25 cellular contexts compared by ENCODE assay signal in genomic region chr17:42316755-42317154, GRCh38. TPM values are rescaled to one million over a fixed set of nuclear protein-coding genes. Genes with fewer than 3 reads are reported as not detected.
A peak's percentile ranks its signal among the peaks of the same experiment; 100 is the strongest.
DNase-seq lines count a peak whose midpoint lies in the region; ATAC-seq, FAIRE-seq and TF ChIP-seq lines count a peak whose summit lies in the region.
"Had no signal": no experiment of that assay in that cellular context is flagged by ENCODE, and none has a peak within 500 bp of the region (broad histone marks: within the 10 kb centered on the region; RNA-seq: fewer than 3 reads in every experiment).

No MANE protein-coding gene starts in this region.

- no peak for DNase-seq in HepG2 (ENCODE audit: low spot score)
- no peak for DNase-seq in right lobe of liver
- DNase-seq in Panc1 (ENCODE audit: low read depth, low spot score) = no peak
- DNase-seq in K562 (ENCODE audit: extremely low read depth in 1 of 4, low spot score in 3 of 4) = no peak
- no peak for DNase-seq in stimulated activated naive CD4-positive, alpha-beta T cell treated with Interleukin-2 at 50 U/mL for 16 hours (lab: John Stamatoyannopoulos, UW)
- DNase-seq: activated CD4-positive, alpha-beta T cell treated with anti-CD3 and anti-CD28 coated beads, Interleukin-2, amount 50 U/mL, for 48 hours; anterior cingulate cortex; colonic mucosa; effector CD8-positive, alpha-beta T cell; kidney; midbrain; NCI-H1436; NCI-H510A treated with DMSO at 0.1 percent for 48 hours; NK-92 treated with Interleukin-12 subunit alpha and Interleukin-12 subunit beta, amount 100 ng/mL, for 24 hours; pancreas; retina; SHP77; small intestine; stimulated activated CD4-positive, alpha-beta T cell treated with anti-CD3 and anti-CD28 coated beads, Interleukin-1b, Interleukin-23, amount 100 ng/mL, for 48 hours had no signal

- peak overlapping the region; percentile 6 for H3K27ac ChIP-seq in HepG2 (ENCODE audit: extremely low read length, insufficient read depth, low read length)
- H3K27ac ChIP-seq in right lobe of liver = no peak overlapping the region
- H3K27ac ChIP-seq in Panc1 (ENCODE audit: low read length) = peak overlapping the region; percentile 70
- peak overlapping the region; percentile 100 for H3K27ac ChIP-seq in K562 (ENCODE audit: extremely low read depth, low read depth, low read length)
- H3K27ac ChIP-seq in thymus (ENCODE audit: low read depth) = peak overlapping the region; percentile 75
- H3K27ac ChIP-seq: colonic mucosa, KMS-11, pancreas had no signal

- TF ChIP-seq CTCF in HepG2 (CRISPR knock-in tag; IDR thresholded peaks at IDR 0.05) = no peak
- TF ChIP-seq CTCF in right lobe of liver (IDR thresholded peaks at IDR 0.05) = no peak
- TF ChIP-seq CTCF in Panc1 (IDR thresholded peaks at IDR 0.05) = no peak
- TF ChIP-seq CTCF in K562 (IDR thresholded peaks at IDR 0.05 in 2 of 3, conservative IDR thresholded peaks at IDR 0.05 in 1 of 3; ENCODE audit: insufficient read depth in 2 of 3, low read depth in 1 of 3, low read length in 3 of 3) = no peak

- BruUV-seq in HepG2 (replicated peaks; lab: Mats Ljungman, UMichigan) (no TSS peak), Panc1 (replicated peaks; lab: Mats Ljungman, UMichigan) (no TSS peak), K562 (replicated peaks; lab: Mats Ljungman, UMichigan) (TSS peak; percentile 24)

- no peaks in the 10 kb centered on the region for H3K79me2 ChIP-seq in HepG2 (ENCODE audit: insufficient read depth, low read length)
- H3K79me2 ChIP-seq in K562 (ENCODE audit: control insufficient read depth, insufficient read depth, low read length) = peaks cover 72% of the 10 kb centered on the region

- no peak for TF ChIP-seq RAD21 in HepG2 (CRISPR knock-in tag; IDR thresholded peaks at IDR 0.05)
- no peak for TF ChIP-seq RAD21 in K562 (CRISPR knock-in tag; conservative IDR thresholded peaks at IDR 0.05 in 1 of 2, IDR thresholded peaks at IDR 0.05 in 1 of 2)

- peaks cover 10 to 45% of the 10 kb centered on the region in 2 experiments for H3K36me3 ChIP-seq in HepG2 (replicated peaks in 1 of 2; ENCODE audit: control insufficient read depth in 1 of 2, insufficient read depth in 2 of 2, low read length in 2 of 2)
- peaks cover 6 to 80% (median 37%) of the 10 kb centered on the region in 4 donors for H3K36me3 ChIP-seq in right lobe of liver
- H3K36me3 ChIP-seq in Panc1 (ENCODE audit: control insufficient read depth, insufficient read depth, low read length) = no peaks in the 10 kb centered on the region; the same call in 1 of the 2 replicates
- peaks cover 74% of the 10 kb centered on the region for H3K36me3 ChIP-seq in K562 (ENCODE audit: control insufficient read depth, insufficient read depth, low read length)
- H3K36me3 ChIP-seq in thymus (ENCODE audit: control insufficient read depth, insufficient read depth) = peaks cover 7% of the 10 kb centered on the region

- WGBS in HepG2 (ENCODE audit: low lambda C conversion rate) = 99% methylated on average over 4 of the region's 4 CpGs
- 57% methylated on average over 2 of the region's 4 CpGs for WGBS in right lobe of liver (ENCODE audit: insufficient coverage, low coverage, low lambda C conversion rate, missing lambda C conversion rate)
- 21% methylated on average over 4 of the region's 4 CpGs for WGBS in K562 (ENCODE audit: insufficient coverage, low coverage, missing lambda C conversion rate)
- 78% methylated on average over 4 of the region's 4 CpGs for WGBS in thymus

- H3K4me1 ChIP-seq in HepG2 (ENCODE audit: insufficient read depth, low read length) (peaks cover 61% of the 10 kb centered on the region), right lobe of liver (peaks cover 0 to 21% (median 8%) of the 10 kb centered on the region in 4 donors), Panc1 (ENCODE audit: control insufficient read depth, insufficient read depth, low read length) (peaks cover 58% of the 10 kb centered on the region), K562 (replicated peaks in 1 of 2; ENCODE audit: control insufficient read depth in 2 of 2, insufficient read depth in 2 of 2, low read length in 2 of 2) (peaks cover 87 to 90% of the 10 kb centered on the region in 2 experiments), thymus (ENCODE audit: control insufficient read depth, insufficient read depth, low read length) (peaks cover 57% of the 10 kb centered on the region)

- intact Hi-C loops in HepG2 (cut with micrococcal nuclease; ENCODE audit: unreplicated experiment) = no loop called here
- intact Hi-C loops in right lobe of liver (cut with DNase I) = loop anchor here in 1 of 2 donors (10.0 kb wide), 1 partner anchor 88 kb away; no protein-coding TSS in a partner anchor
- intact Hi-C loops in Panc1 (cut with micrococcal nuclease; ENCODE audit: unreplicated experiment) = loop anchor here (10.0 kb wide), 1 partner anchor 208 kb away; no protein-coding TSS in a partner anchor
- intact Hi-C loops in K562 (cut with micrococcal nuclease) = loop anchor here (5.0 to 10.0 kb wide), 2 partner anchors 92 to 294 kb away; partner anchors contain the start of gene NKIRAS2

- CTCF ChIA-PET in HepG2 (lab: Yijun Ruan, JAX; ENCODE audit: low intra/inter-chr PET ratio, low total read pairs) = no interaction called here
- CTCF ChIA-PET in Panc1 (lab: Charles Lee) = interaction anchor here (0.7 kb wide), 1 partner anchor 514 kb away, joined by 3 read pairs; no protein-coding TSS in a partner anchor
- CTCF ChIA-PET in K562 (lab: Yijun Ruan, JAX; ENCODE audit: low intra/inter-chr PET ratio) = no interaction called here

- no peak overlapping the region for H3K4me3 ChIP-seq in HepG2 (replicated peaks in 1 of 3; ENCODE audit: insufficient read depth in 1 of 3, low read depth in 2 of 3, low read length in 3 of 3)
- no peak overlapping the region for H3K4me3 ChIP-seq in right lobe of liver
- H3K4me3 ChIP-seq in Panc1 (ENCODE audit: low read depth in 2 of 2, low read length in 2 of 2) = no peak overlapping the region
- peak overlapping the region; percentile 17; the same call in 1 of the 2 replicates for H3K4me3 ChIP-seq in K562
- no peak overlapping the region for H3K4me3 ChIP-seq in thymus (ENCODE audit: low read length)
- H3K4me3 ChIP-seq: BLaER1 treated with 17β-estradiol and CSF1 and Interleukin-3, amounts not matched to agents 10 nM and 100 nM; colonic mucosa; pancreas had no signal

- H3K9ac ChIP-seq in HepG2 (ENCODE audit: insufficient read depth, low read depth, low read length) (no peak overlapping the region), K562 (ENCODE audit: insufficient read depth in 1 of 2, low read depth in 2 of 2, low read length in 2 of 2) (peak overlapping the region; percentile 83 to 100; a peak in 3 of 4 replicates)
- H3K9ac ChIP-seq: KMS-11 had no signal

- H3K4me2 ChIP-seq in HepG2 (ENCODE audit: low read depth, low read length) (no peak overlapping the region), K562 (ENCODE audit: insufficient read depth, low read length) (peak overlapping the region; percentile 100)
- H3K4me2 ChIP-seq: KMS-11 had no signal

- H4K20me1 ChIP-seq in HepG2 (ENCODE audit: insufficient read depth, low read length) (no peaks in the 10 kb centered on the region), K562 (replicated peaks; ENCODE audit: control insufficient read depth, insufficient read depth, low read length) (no peaks in the 10 kb centered on the region)

- H3K27me3 ChIP-seq in HepG2 (ENCODE audit: control insufficient read depth in 1 of 2, insufficient read depth in 2 of 2, low read length in 2 of 2) (no peaks in the 10 kb centered on the region), right lobe of liver (no peaks in the 10 kb centered on the region), Panc1 (ENCODE audit: control insufficient read depth, insufficient read depth, low read length) (no peaks in the 10 kb centered on the region), K562 (ENCODE audit: control insufficient read depth in 2 of 2, insufficient read depth in 2 of 2, low read length in 2 of 2) (no peaks in the 10 kb centered on the region), thymus (ENCODE audit: control insufficient read depth, insufficient read depth) (no peaks in the 10 kb centered on the region)
- H3K27me3 ChIP-seq: BLaER1 treated with 17β-estradiol and CSF1 and Interleukin-3, amounts not matched to agents 10 nM and 100 nM; colonic mucosa; pancreas had no signal

- H3K9me3 ChIP-seq in HepG2 (ENCODE audit: low read length) (no peaks in the 10 kb centered on the region), right lobe of liver (no peaks in the 10 kb centered on the region), Panc1 (ENCODE audit: control insufficient read depth, insufficient read depth, low read depth, low read length) (no peaks in the 10 kb centered on the region), K562 (replicated peaks; ENCODE audit: control insufficient read depth, insufficient read depth, low read depth, low read length) (no peaks in the 10 kb centered on the region), thymus (ENCODE audit: control insufficient read depth) (no peaks in the 10 kb centered on the region)
- H3K9me3 ChIP-seq: BLaER1 treated with 17β-estradiol and CSF1 and Interleukin-3, amounts not matched to agents 10 nM and 100 nM; colonic mucosa; pancreas had no signal

- in situ Hi-C loops in HepG2 (cut with HindIII; ENCODE audit: extremely low pct_ligation_motif_present, low pct_unique_long_range_greater_than_20kb) (no loop called here), Panc1 (cut with HindIII; ENCODE audit: low pct_unique_long_range_greater_than_20kb, low sequenced_read_pairs) (no loop called here), K562 (cut with MboI) (no loop called here)

- ATAC-seq in HepG2 (no peak), right lobe of liver (no peak), Panc1 (no peak), K562 (no peak), HG02884 (IDR thresholded peaks at IDR 0.05; ENCODE audit: unreplicated experiment) (no peak)
- ATAC-seq: WTC11 had no signal

- H3K9me1 ChIP-seq in K562 (ENCODE audit: control insufficient read depth, insufficient read depth, low read length) = no peaks in the 10 kb centered on the region

- H2AFZ ChIP-seq in HepG2 (ENCODE audit: low read length) (no peak overlapping the region), K562 (ENCODE audit: low read depth, low read length) (no peak overlapping the region)

- FAIRE-seq in HepG2 (lab: Jason Lieb, UNC) = no peak
- no peak for FAIRE-seq in K562 (lab: Jason Lieb, UNC)
- FAIRE-seq: kidney, pancreas, small intestine, urothelium cell line had no signal

- POLR2A ChIA-PET in HepG2 (lab: Yijun Ruan, JAX) = no interaction called here
- POLR2A ChIA-PET in Panc1 (lab: Charles Lee) = interaction anchor here (0.6 kb wide), 1 partner anchor 23 kb away, joined by 5 read pairs; no protein-coding TSS in a partner anchor
- POLR2A ChIA-PET in K562 (lab: Yijun Ruan, JAX) = interaction anchor here (0.7 to 2.5 kb wide), 8 partner anchors 12 to 224 kb away, joined by 3 to 6 read pairs (median 4); no protein-coding TSS in a partner anchor

- TF ChIP-seq EP300 in HepG2 (IDR thresholded peaks at IDR 0.05; ENCODE audit: low read depth in 2 of 2, low read length in 2 of 2) (no peak), HepG2 (CRISPR knock-in tag; IDR thresholded peaks at IDR 0.05; ENCODE audit: borderline replicate concordance) (no peak), K562 (IDR thresholded peaks at IDR 0.05; ENCODE audit: low read length) (no peak)

- TF ChIP-seq POLR2A in HepG2 (IDR thresholded peaks at IDR 0.05; ENCODE audit: insufficient read depth in 1 of 2, low read depth in 2 of 2, low read length in 2 of 2) (no peak), right lobe of liver (IDR thresholded peaks at IDR 0.05) (no peak), K562 (conservative IDR thresholded peaks at IDR 0.05) (peak; percentile 23; the same call in 1 of the 2 replicates)

RNA-seq across cellular contexts. Expression of gene STAT5A, which starts 28.5 kb away (rescaled TPM):
- total RNA-seq in HepG2 (2016; rRNA removed; fragmentation: Illumina TruSeq; extraction: Trizol) (4.1 and 4.5 TPM in 2 replicates), right lobe of liver (10 to 100 TPM in 1 of 6 experiments, 1 to 10 TPM in 5; 4.8 to 11.5 (median 7.7) TPM), Panc1 (2021; ENCODE audit: unreplicated experiment) (26.7 TPM), K562 (2014; rRNA removed) (391 and 467 TPM in 2 replicates), K562 (2014; rRNA removed; fragmentation: Illumina TruSeq; extraction: Trizol) (156 and 174 TPM in 2 replicates), K562 (2015; rRNA removed; fragmentation: Illumina TruSeq; extraction: Trizol) (177 and 195 TPM in 2 replicates), K562 (2021) (377 and 414 TPM in 2 replicates)
- 1.5 and 1.6 TPM in 2 replicates for total RNA-seq in HepG2 (2016; cell fraction: cytosol; rRNA removed; fragmentation: Illumina TruSeq; extraction: Trizol; ENCODE audit: low read depth)
- total RNA-seq in HepG2 (2016; cell fraction: insoluble cytoplasmic fraction; rRNA removed; fragmentation: Illumina TruSeq; extraction: Trizol) = 2.4 and 3.2 TPM in 2 replicates
- 3.5 and 3.6 TPM in 2 replicates for total RNA-seq in HepG2 (2016; cell fraction: membrane; rRNA removed; fragmentation: Illumina TruSeq; extraction: Trizol)
- 3.1 and 4.2 TPM in 2 replicates for total RNA-seq in HepG2 (2016; cell fraction: nucleus; rRNA removed; fragmentation: Illumina TruSeq; extraction: Trizol)
- polyA plus RNA-seq in HepG2 (2011; rRNA removed) (1.2 and 1.4 TPM in 2 replicates), K562 (2011; rRNA removed) (131 and 196 TPM in 2 replicates), K562 (2014; fragmentation: Illumina TruSeq; extraction: Trizol) (379 and 415 TPM in 2 replicates), K562 (2014; fragmentation: Nextera tagmentation; extraction: Ambion mirVana) (10 to 100 TPM; 79.9 to 81.8 TPM), K562 (2014; rRNA removed) (239 and 248 TPM in 2 replicates), thymus (37.6 TPM)
- polyA plus RNA-seq in HepG2 (2011; cell fraction: cytosol; rRNA removed) = 1.3 and 1.4 TPM in 2 replicates
- 3.3 and 3.4 TPM in 2 replicates for polyA plus RNA-seq in HepG2 (2011; cell fraction: nucleus; rRNA removed)
- polyA plus RNA-seq in HepG2 (2012) = 3.9 and 7.9 TPM in 2 replicates
- polyA plus RNA-seq in HepG2 (2016; cell fraction: cytosol; fragmentation: Illumina TruSeq; extraction: Trizol; ENCODE audit: low read depth) = 1.2 and 1.4 TPM in 2 replicates
- 2.4 and 3.3 TPM in 2 replicates for polyA plus RNA-seq in HepG2 (2016; cell fraction: insoluble cytoplasmic fraction; fragmentation: Illumina TruSeq; extraction: Trizol; ENCODE audit: low read depth)
- polyA plus RNA-seq in HepG2 (2016; cell fraction: membrane; fragmentation: Illumina TruSeq; extraction: Trizol; ENCODE audit: low read depth) = 2.4 and 2.5 TPM in 2 replicates
- 3.2 and 4.2 TPM in 2 replicates for polyA plus RNA-seq in HepG2 (2016; cell fraction: nucleus; fragmentation: Illumina TruSeq; extraction: Trizol; ENCODE audit: insufficient read depth, low read depth)
- 6.3 and 24.5 TPM in 2 replicates for polyA minus RNA-seq in HepG2 (2011; rRNA and poly(A)+ RNA removed; ENCODE audit: low replicate concordance)
- 1.7 TPM in 2 replicates for polyA minus RNA-seq in HepG2 (2011; cell fraction: cytosol; rRNA and poly(A)+ RNA removed)
- 1.7 and 3.0 TPM in 2 replicates for polyA minus RNA-seq in HepG2 (2011; cell fraction: nucleus; rRNA and poly(A)+ RNA removed)
- 37.3 TPM for polyA plus RNA-seq in Panc1 (2012; ENCODE audit: insufficient read length)
- 251 and 757 TPM in 2 replicates for total RNA-seq in K562 (2011; cell fraction: chromatin; rRNA removed; ENCODE audit: low replicate concordance)
- total RNA-seq in K562 (2011; cell fraction: nucleolus; rRNA removed) = 428 and 505 TPM in 2 replicates
- total RNA-seq in K562 (2011; cell fraction: nucleoplasm; rRNA removed) = 262 and 311 TPM in 2 replicates
- 76.7 and 247 TPM in 2 replicates for polyA plus RNA-seq in K562 (2011; cell fraction: cytosol; rRNA removed)
- polyA plus RNA-seq in K562 (2011; cell fraction: nucleus; rRNA removed) = 268 and 853 TPM in 2 replicates
- polyA plus RNA-seq in K562 (2012) = 303 and 408 TPM in 2 replicates
- 114 and 250 TPM in 2 replicates for polyA minus RNA-seq in K562 (2011; rRNA and poly(A)+ RNA removed)
- polyA minus RNA-seq in K562 (2011; cell fraction: cytosol; rRNA and poly(A)+ RNA removed) = 124 and 299 TPM in 2 replicates
- 105 and 217 TPM in 2 replicates for polyA minus RNA-seq in K562 (2011; cell fraction: nucleus; rRNA and poly(A)+ RNA removed)

RNA-seq across cellular contexts. Expression of gene STAT5B, which starts 40.6 kb away (rescaled TPM):
- total RNA-seq in HepG2 (2016; rRNA removed; fragmentation: Illumina TruSeq; extraction: Trizol) = 17.2 and 21.0 TPM in 2 replicates
- total RNA-seq in HepG2 (2016; cell fraction: cytosol; rRNA removed; fragmentation: Illumina TruSeq; extraction: Trizol; ENCODE audit: low read depth) = 8.8 and 10.4 TPM in 2 replicates
- total RNA-seq in HepG2 (2016; cell fraction: insoluble cytoplasmic fraction; rRNA removed; fragmentation: Illumina TruSeq; extraction: Trizol) = 14.8 and 23.5 TPM in 2 replicates
- total RNA-seq in HepG2 (2016; cell fraction: membrane; rRNA removed; fragmentation: Illumina TruSeq; extraction: Trizol) = 13.7 and 14.6 TPM in 2 replicates
- 21.1 and 22.8 TPM in 2 replicates for total RNA-seq in HepG2 (2016; cell fraction: nucleus; rRNA removed; fragmentation: Illumina TruSeq; extraction: Trizol)
- polyA plus RNA-seq in HepG2 (2011; rRNA removed) = 42.8 and 44.8 TPM in 2 replicates
- 18.5 and 22.6 TPM in 2 replicates for polyA plus RNA-seq in HepG2 (2011; cell fraction: cytosol; rRNA removed)
- 110 and 115 TPM in 2 replicates for polyA plus RNA-seq in HepG2 (2011; cell fraction: nucleus; rRNA removed)
- polyA plus RNA-seq in HepG2 (2012) = 27.0 and 34.0 TPM in 2 replicates
- polyA plus RNA-seq in HepG2 (2016; cell fraction: cytosol; fragmentation: Illumina TruSeq; extraction: Trizol; ENCODE audit: low read depth) = 3.0 and 3.2 TPM in 2 replicates
- 13.9 and 18.4 TPM in 2 replicates for polyA plus RNA-seq in HepG2 (2016; cell fraction: insoluble cytoplasmic fraction; fragmentation: Illumina TruSeq; extraction: Trizol; ENCODE audit: low read depth)
- 8.2 and 9.4 TPM in 2 replicates for polyA plus RNA-seq in HepG2 (2016; cell fraction: membrane; fragmentation: Illumina TruSeq; extraction: Trizol; ENCODE audit: low read depth)
- 73.9 and 77.3 TPM in 2 replicates for polyA plus RNA-seq in HepG2 (2016; cell fraction: nucleus; fragmentation: Illumina TruSeq; extraction: Trizol; ENCODE audit: insufficient read depth, low read depth)
- 35.0 and 59.1 TPM in 2 replicates for polyA minus RNA-seq in HepG2 (2011; rRNA and poly(A)+ RNA removed; ENCODE audit: low replicate concordance)
- polyA minus RNA-seq in HepG2 (2011; cell fraction: cytosol; rRNA and poly(A)+ RNA removed) = 14.9 and 16.6 TPM in 2 replicates
- polyA minus RNA-seq in HepG2 (2011; cell fraction: nucleus; rRNA and poly(A)+ RNA removed) = 36.8 and 37.1 TPM in 2 replicates
- total RNA-seq in right lobe of liver = 10 to 100 TPM; 21.2 to 29.0 (median 26.7) TPM
- total RNA-seq in Panc1 (2021; ENCODE audit: unreplicated experiment) = 102 TPM
- polyA plus RNA-seq in Panc1 (2012; ENCODE audit: insufficient read length) = 66.5 TPM
- 425 and 510 TPM in 2 replicates for total RNA-seq in K562 (2011; cell fraction: chromatin; rRNA removed; ENCODE audit: low replicate concordance)
- 258 and 266 TPM in 2 replicates for total RNA-seq in K562 (2011; cell fraction: nucleolus; rRNA removed)
- 265 and 278 TPM in 2 replicates for total RNA-seq in K562 (2011; cell fraction: nucleoplasm; rRNA removed)
- 92.4 and 113 TPM in 2 replicates for total RNA-seq in K562 (2014; rRNA removed)
- 75.5 and 75.7 TPM in 2 replicates for total RNA-seq in K562 (2014; rRNA removed; fragmentation: Illumina TruSeq; extraction: Trizol)
- total RNA-seq in K562 (2015; rRNA removed; fragmentation: Illumina TruSeq; extraction: Trizol) = 63.5 and 65.2 TPM in 2 replicates
- total RNA-seq in K562 (2021) = 134 TPM in 2 replicates
- polyA plus RNA-seq in K562 (2011; rRNA removed) = 147 and 176 TPM in 2 replicates
- 94.2 and 122 TPM in 2 replicates for polyA plus RNA-seq in K562 (2011; cell fraction: cytosol; rRNA removed)
- 190 and 298 TPM in 2 replicates for polyA plus RNA-seq in K562 (2011; cell fraction: nucleus; rRNA removed)
- 79.5 and 138 TPM in 2 replicates for polyA plus RNA-seq in K562 (2012)
- polyA plus RNA-seq in K562 (2014; fragmentation: Illumina TruSeq; extraction: Trizol) = 117 and 130 TPM in 2 replicates
- 10 to 100 TPM; 20.8 to 23.5 TPM for polyA plus RNA-seq in K562 (2014; fragmentation: Nextera tagmentation; extraction: Ambion mirVana)
- 109 and 124 TPM in 2 replicates for polyA plus RNA-seq in K562 (2014; rRNA removed)
- polyA minus RNA-seq in K562 (2011; rRNA and poly(A)+ RNA removed) = 101 and 127 TPM in 2 replicates
- polyA minus RNA-seq in K562 (2011; cell fraction: cytosol; rRNA and poly(A)+ RNA removed) = 79.7 and 81.7 TPM in 2 replicates
- polyA minus RNA-seq in K562 (2011; cell fraction: nucleus; rRNA and poly(A)+ RNA removed) = 54.4 and 60.3 TPM in 2 replicates
- polyA plus RNA-seq in thymus = 51.6 TPM

Comparison
In these comparisons a context has a peak if more than half of its experiments do, and no peak if none do; other contexts are left out.
1. H3K27ac ChIP-seq: peak in HepG2 (single experiment), Panc1 (single experiment), K562 (single experiment) and thymus (single experiment); none in right lobe of liver (0 of 3).
2. Of the 241 proteins assayed by ChIP-seq in both HepG2 and K562: peak only in HepG2: none; only in K562: GABPA, GMEB1, NFRKB and POLR2A; in both: none; in neither: 237.